Comparison of ENCODE assay signal across 10 cellular contexts in genomic region chr14:50822501-50823042, GRCh38. TPM values are rescaled to one million over a fixed set of nuclear protein-coding genes. Genes with fewer than 3 reads are reported as not detected.
DNase-seq lines count a peak whose midpoint lies in the region; ATAC-seq and TF ChIP-seq lines count a peak whose summit lies in the region.
"Had no signal": no experiment of that assay in that cellular context is flagged by ENCODE, and none has a peak within 500 bp of the region (broad histone marks: within the 10 kb centered on the region; RNA-seq: fewer than 3 reads in every experiment).

No MANE protein-coding gene starts in this region.

- no peak for TF ChIP-seq EP300 in SK-N-SH (IDR thresholded peaks at IDR 0.05; ENCODE audit: borderline replicate concordance in 1 of 2, low read depth in 1 of 2, low read length in 1 of 2)

- H3K27ac Mint-ChIP-seq in activated CD4-positive, alpha-beta memory T cell treated with anti-CD3 and anti-CD28 coated beads for 36 hours, result peak overlapping the region; percentile 70
- H3K27ac Mint-ChIP-seq in memory B cell, result peak overlapping the region; percentile 97

- POLR2A ChIA-PET in activated CD4-positive, alpha-beta memory T cell treated with anti-CD3 and anti-CD28 coated beads for 36 hours (lab: Charles Lee), result interaction anchor here (1.4 kb wide), 1 partner anchor 35 kb away, joined by 6 read pairs; no protein-coding TSS in a partner anchor
- POLR2A ChIA-PET in SK-N-SH (lab: Yijun Ruan, JAX), result interaction anchor here (0.6 kb wide), 1 partner anchor 50 kb away, joined by 3 read pairs; the partner anchor contains the start of gene ABHD12B

- CTCF ChIA-PET in activated CD4-positive, alpha-beta memory T cell treated with anti-CD3 and anti-CD28 coated beads for 36 hours (lab: Charles Lee), result interaction anchor here (1.1 to 3.7 kb wide), 4 partner anchors 21 to 44 kb away, joined by 3 to 15 read pairs (median 4); no protein-coding TSS in a partner anchor
- CTCF ChIA-PET in SK-N-SH (lab: Yijun Ruan, JAX), result interaction anchor here (1.2 kb wide), 1 partner anchor 37 kb away, joined by 5 read pairs; no protein-coding TSS in a partner anchor

- H3K9me2 ChIP-seq in SK-N-SH, result no peaks in the 10 kb centered on the region

- H3K4me3 ChIP-seq in SK-N-SH (ENCODE audit: low read depth in 2 of 2, low read length in 1 of 2), result no peak overlapping the region

- H3K4me1 ChIP-seq in SK-N-SH (ENCODE audit: control insufficient read depth in 1 of 2, insufficient read depth in 2 of 2, low read depth in 1 of 2, low read length in 1 of 2), result peaks cover 2 to 16% of the 10 kb centered on the region in 2 experiments; a peak in 2 of 4 replicates

- H3K27me3 ChIP-seq in SK-N-SH (ENCODE audit: insufficient read depth), result no peaks in the 10 kb centered on the region

- peaks cover 74% of the 10 kb centered on the region for H3K4me1 Mint-ChIP-seq in activated CD4-positive, alpha-beta memory T cell treated with anti-CD3 and anti-CD28 coated beads for 36 hours (ENCODE audit: low read depth)
- peaks cover 66% of the 10 kb centered on the region for H3K4me1 Mint-ChIP-seq in memory B cell

- no peak overlapping the region for H2AFZ ChIP-seq in SK-N-SH (ENCODE audit: low read depth)

- H4K20me1 ChIP-seq in SK-N-SH (ENCODE audit: insufficient read depth), result peaks cover 66% of the 10 kb centered on the region

- in situ Hi-C loops in G401 (cut with HindIII; ENCODE audit: low sequenced_read_pairs), result no loop called here

- peaks cover 12% of the 10 kb centered on the region for H3K36me3 Mint-ChIP-seq in activated CD4-positive, alpha-beta memory T cell treated with anti-CD3 and anti-CD28 coated beads for 36 hours
- peaks cover 21% of the 10 kb centered on the region for H3K36me3 Mint-ChIP-seq in memory B cell

- H3F3A ChIP-seq in SK-N-SH (replicated peaks; ENCODE audit: insufficient read depth), result peaks cover under 1% of the 10 kb centered on the region

- no peak for TF ChIP-seq RAD21 in SK-N-SH (IDR thresholded peaks at IDR 0.05; ENCODE audit: low read length)

- H3K9me3 Mint-ChIP-seq in activated CD4-positive, alpha-beta memory T cell treated with anti-CD3 and anti-CD28 coated beads for 36 hours, result no peaks in the 10 kb centered on the region
- H3K9me3 Mint-ChIP-seq in memory B cell, result no peaks in the 10 kb centered on the region

- no peak overlapping the region for H3K27ac ChIP-seq in SK-N-SH (ENCODE audit: low read depth in 2 of 2, low read length in 1 of 2)

- DNase-seq in G401 (ENCODE audit: low spot score) (peak; percentile 70), memory B cell (ENCODE audit: low spot score in 2 of 2) (no peak), SK-N-DZ (ENCODE audit: low spot score) (no peak), ureter (ENCODE audit: low spot score) (no peak), SK-N-SH (no peak)
- DNase-seq in activated CD4-positive, alpha-beta memory T cell treated with anti-CD3 and anti-CD28 coated beads for 36 hours, result no peak
- DNase-seq: DMS53, small intestine had no signal

- intact Hi-C loops in activated CD4-positive, alpha-beta memory T cell treated with anti-CD3 and anti-CD28 coated beads for 36 hours (cut with micrococcal nuclease), result loop anchor here (1.0 to 5.0 kb wide), 3 partner anchors 8 to 135 kb away; no protein-coding TSS in a partner anchor

- peaks cover 10 to 11% of the 10 kb centered on the region in 2 experiments for H3K36me3 ChIP-seq in SK-N-SH (replicated peaks in 1 of 2; ENCODE audit: control insufficient read depth in 1 of 2, insufficient read depth in 2 of 2, low read length in 1 of 2)

- no peaks in the 10 kb centered on the region for H3K9me3 ChIP-seq in SK-N-SH

- H3K27me3 Mint-ChIP-seq in activated CD4-positive, alpha-beta memory T cell treated with anti-CD3 and anti-CD28 coated beads for 36 hours, result no peaks in the 10 kb centered on the region
- H3K27me3 Mint-ChIP-seq in memory B cell, result no peaks in the 10 kb centered on the region

- no peak for TF ChIP-seq CTCF in SK-N-SH (IDR thresholded peaks at IDR 0.05)

- H3K9ac ChIP-seq in SK-N-SH, result no peak overlapping the region

- H3K4me3 Mint-ChIP-seq in activated CD4-positive, alpha-beta memory T cell treated with anti-CD3 and anti-CD28 coated beads for 36 hours, result peak overlapping the region; percentile 13
- H3K4me3 Mint-ChIP-seq in memory B cell, result peak overlapping the region; percentile 77

- H3K4me2 ChIP-seq in SK-N-SH, result no peak overlapping the region

- ATAC-seq in HG02885 (IDR thresholded peaks at IDR 0.05; ENCODE audit: poor library complexity, unreplicated experiment), result peak; percentile 40
- ATAC-seq in memory B cell (ENCODE audit: low read depth), result peak; percentile 39
- ATAC-seq in HG02678 (IDR thresholded peaks at IDR 0.05; ENCODE audit: unreplicated experiment), result no peak

- 86% methylated on average over 9 of the region's 11 CpGs for WGBS in SK-N-SH (ENCODE audit: low lambda C conversion rate)

- H3K79me2 ChIP-seq in SK-N-SH (ENCODE audit: insufficient read depth), result peaks cover 100% of the 10 kb centered on the region

TF ChIP-seq in SK-N-SH, 30 proteins besides CTCF, POLR2A, EP300 and RAD21 (continues in another document):
- no peak for TF ChIP-seq TAF1 (IDR thresholded peaks at IDR 0.05; ENCODE audit: borderline replicate concordance, low read depth, low read length)
- no peak for TF ChIP-seq POLR2AphosphoS5 (IDR thresholded peaks at IDR 0.05; ENCODE audit: low read depth, low read length)
- no peak for TF ChIP-seq FOSL2 (IDR thresholded peaks at IDR 0.05; ENCODE audit: borderline replicate concordance, low read depth)
- TF ChIP-seq ELF1 (IDR thresholded peaks at IDR 0.05), result no peak
- TF ChIP-seq TCF12 (IDR thresholded peaks at IDR 0.05), result no peak
- TF ChIP-seq MXI1 (IDR thresholded peaks at IDR 0.05; ENCODE audit: low read depth, low read length), result no peak
- TF ChIP-seq FOXM1 (IDR thresholded peaks at IDR 0.05; ENCODE audit: low read depth), result no peak
- TF ChIP-seq, protein P1, sequence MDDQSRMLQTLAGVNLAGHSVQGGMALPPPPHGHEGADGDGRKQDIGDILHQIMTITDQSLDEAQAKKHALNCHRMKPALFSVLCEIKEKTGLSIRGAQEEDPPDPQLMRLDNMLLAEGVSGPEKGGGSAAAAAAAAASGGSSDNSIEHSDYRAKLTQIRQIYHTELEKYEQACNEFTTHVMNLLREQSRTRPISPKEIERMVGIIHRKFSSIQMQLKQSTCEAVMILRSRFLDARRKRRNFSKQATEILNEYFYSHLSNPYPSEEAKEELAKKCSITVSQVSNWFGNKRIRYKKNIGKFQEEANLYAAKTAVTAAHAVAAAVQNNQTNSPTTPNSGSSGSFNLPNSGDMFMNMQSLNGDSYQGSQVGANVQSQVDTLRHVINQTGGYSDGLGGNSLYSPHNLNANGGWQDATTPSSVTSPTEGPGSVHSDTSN (IDR thresholded peaks at IDR 0.05), result no peak
- no peak for TF ChIP-seq CHD2 (IDR thresholded peaks at IDR 0.05; ENCODE audit: low read length, partially characterized antibody)
- TF ChIP-seq, protein P2, sequence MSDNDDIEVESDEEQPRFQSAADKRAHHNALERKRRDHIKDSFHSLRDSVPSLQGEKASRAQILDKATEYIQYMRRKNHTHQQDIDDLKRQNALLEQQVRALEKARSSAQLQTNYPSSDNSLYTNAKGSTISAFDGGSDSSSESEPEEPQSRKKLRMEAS (IDR thresholded peaks at IDR 0.05; ENCODE audit: low read depth), result no peak
- no peak for TF ChIP-seq RXRA (IDR thresholded peaks at IDR 0.05; ENCODE audit: borderline replicate concordance, low read depth)
- TF ChIP-seq SIN3A (IDR thresholded peaks at IDR 0.05; ENCODE audit: borderline replicate concordance, low read depth, low read length), result no peak
- no peak for TF ChIP-seq GATA2 (CRISPR knock-in tag; IDR thresholded peaks at IDR 0.05)
- TF ChIP-seq USF2 (IDR thresholded peaks at IDR 0.05; ENCODE audit: borderline replicate concordance, low read depth, low read length), result no peak
- TF ChIP-seq NRF1 (IDR thresholded peaks at IDR 0.05; ENCODE audit: low read depth, low read length), result no peak

RNA-seq across cellular contexts. Expression of gene NIN, which starts 8.4 kb away (rescaled TPM):
- 0.37 and 3.6 TPM in 2 replicates for total RNA-seq in G401 (2014; rRNA removed; shearing (Covaris generic))
- 10 to 100 TPM; 44.7 to 44.8 TPM for total RNA-seq in activated CD4-positive, alpha-beta memory T cell treated with anti-CD3 and anti-CD28 coated beads for 36 hours
- 11.7 and 22.0 TPM in 2 replicates for polyA plus RNA-seq in SK-N-DZ (2014; cell fraction: cytosol; rRNA removed)
- polyA plus RNA-seq in SK-N-DZ (2014; cell fraction: nucleus; rRNA removed), result 17.3 and 21.4 TPM in 2 replicates
- 39.5 TPM for total RNA-seq in ureter
- polyA plus RNA-seq in SK-N-SH (2012; rRNA removed), result 10.0 and 11.8 TPM in 2 replicates
- 13.9 and 15.0 TPM in 2 replicates for polyA plus RNA-seq in SK-N-SH (2012; cell fraction: cytosol; rRNA removed)
- polyA plus RNA-seq in SK-N-SH (2012; cell fraction: nucleus; rRNA removed), result 7.3 and 12.6 TPM in 2 replicates

RNA-seq across cellular contexts. Expression of gene ABHD12B, which starts 49.3 kb away (rescaled TPM):
- total RNA-seq in G401 (2014; rRNA removed; shearing (Covaris generic)), result not detected in 2 replicates
- total RNA-seq in activated CD4-positive, alpha-beta memory T cell treated with anti-CD3 and anti-CD28 coated beads for 36 hours, result not detected
- polyA plus RNA-seq in SK-N-DZ (2014; cell fraction: cytosol; rRNA removed), result not detected in 2 replicates
- polyA plus RNA-seq in SK-N-DZ (2014; cell fraction: nucleus; rRNA removed), result 0.40 TPM in 1 of 2 replicates, not detected in the other
- total RNA-seq in ureter, result not detected
- not detected in 2 replicates for polyA plus RNA-seq in SK-N-SH (2012; rRNA removed)
- polyA plus RNA-seq in SK-N-SH (2012; cell fraction: cytosol; rRNA removed), result not detected in 2 replicates
- polyA plus RNA-seq in SK-N-SH (2012; cell fraction: nucleus; rRNA removed), result not detected in 2 replicates
